In the genomic region with DNA sequence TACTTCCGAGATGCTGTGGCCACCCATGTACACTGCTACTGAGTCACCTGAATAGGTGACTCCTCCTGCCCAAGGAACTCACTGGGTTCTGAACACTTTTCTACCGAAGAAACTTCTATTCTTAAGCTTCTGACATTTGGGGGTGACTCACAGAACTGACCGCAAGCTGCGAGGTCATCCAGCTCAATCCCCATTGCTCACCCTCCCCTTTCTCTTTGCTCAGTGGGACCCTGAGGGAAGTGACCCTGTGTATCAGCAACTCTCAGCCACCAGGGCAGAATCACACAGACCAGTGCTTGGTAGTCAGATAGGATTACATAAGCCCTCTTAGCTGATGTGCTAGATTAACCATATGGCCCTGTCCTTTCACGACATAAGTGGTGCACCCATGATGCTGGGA, we compare ENCODE assay signal across 1 cellular context.
TF ChIP-seq lines count a peak whose summit lies in the region.

No MANE protein-coding gene starts in this region.

TF ChIP-seq in GM23338, 12 proteins besides CTCF, POLR2A, EP300 and RAD21 (continued from another document):
- TF ChIP-seq, protein P1, sequence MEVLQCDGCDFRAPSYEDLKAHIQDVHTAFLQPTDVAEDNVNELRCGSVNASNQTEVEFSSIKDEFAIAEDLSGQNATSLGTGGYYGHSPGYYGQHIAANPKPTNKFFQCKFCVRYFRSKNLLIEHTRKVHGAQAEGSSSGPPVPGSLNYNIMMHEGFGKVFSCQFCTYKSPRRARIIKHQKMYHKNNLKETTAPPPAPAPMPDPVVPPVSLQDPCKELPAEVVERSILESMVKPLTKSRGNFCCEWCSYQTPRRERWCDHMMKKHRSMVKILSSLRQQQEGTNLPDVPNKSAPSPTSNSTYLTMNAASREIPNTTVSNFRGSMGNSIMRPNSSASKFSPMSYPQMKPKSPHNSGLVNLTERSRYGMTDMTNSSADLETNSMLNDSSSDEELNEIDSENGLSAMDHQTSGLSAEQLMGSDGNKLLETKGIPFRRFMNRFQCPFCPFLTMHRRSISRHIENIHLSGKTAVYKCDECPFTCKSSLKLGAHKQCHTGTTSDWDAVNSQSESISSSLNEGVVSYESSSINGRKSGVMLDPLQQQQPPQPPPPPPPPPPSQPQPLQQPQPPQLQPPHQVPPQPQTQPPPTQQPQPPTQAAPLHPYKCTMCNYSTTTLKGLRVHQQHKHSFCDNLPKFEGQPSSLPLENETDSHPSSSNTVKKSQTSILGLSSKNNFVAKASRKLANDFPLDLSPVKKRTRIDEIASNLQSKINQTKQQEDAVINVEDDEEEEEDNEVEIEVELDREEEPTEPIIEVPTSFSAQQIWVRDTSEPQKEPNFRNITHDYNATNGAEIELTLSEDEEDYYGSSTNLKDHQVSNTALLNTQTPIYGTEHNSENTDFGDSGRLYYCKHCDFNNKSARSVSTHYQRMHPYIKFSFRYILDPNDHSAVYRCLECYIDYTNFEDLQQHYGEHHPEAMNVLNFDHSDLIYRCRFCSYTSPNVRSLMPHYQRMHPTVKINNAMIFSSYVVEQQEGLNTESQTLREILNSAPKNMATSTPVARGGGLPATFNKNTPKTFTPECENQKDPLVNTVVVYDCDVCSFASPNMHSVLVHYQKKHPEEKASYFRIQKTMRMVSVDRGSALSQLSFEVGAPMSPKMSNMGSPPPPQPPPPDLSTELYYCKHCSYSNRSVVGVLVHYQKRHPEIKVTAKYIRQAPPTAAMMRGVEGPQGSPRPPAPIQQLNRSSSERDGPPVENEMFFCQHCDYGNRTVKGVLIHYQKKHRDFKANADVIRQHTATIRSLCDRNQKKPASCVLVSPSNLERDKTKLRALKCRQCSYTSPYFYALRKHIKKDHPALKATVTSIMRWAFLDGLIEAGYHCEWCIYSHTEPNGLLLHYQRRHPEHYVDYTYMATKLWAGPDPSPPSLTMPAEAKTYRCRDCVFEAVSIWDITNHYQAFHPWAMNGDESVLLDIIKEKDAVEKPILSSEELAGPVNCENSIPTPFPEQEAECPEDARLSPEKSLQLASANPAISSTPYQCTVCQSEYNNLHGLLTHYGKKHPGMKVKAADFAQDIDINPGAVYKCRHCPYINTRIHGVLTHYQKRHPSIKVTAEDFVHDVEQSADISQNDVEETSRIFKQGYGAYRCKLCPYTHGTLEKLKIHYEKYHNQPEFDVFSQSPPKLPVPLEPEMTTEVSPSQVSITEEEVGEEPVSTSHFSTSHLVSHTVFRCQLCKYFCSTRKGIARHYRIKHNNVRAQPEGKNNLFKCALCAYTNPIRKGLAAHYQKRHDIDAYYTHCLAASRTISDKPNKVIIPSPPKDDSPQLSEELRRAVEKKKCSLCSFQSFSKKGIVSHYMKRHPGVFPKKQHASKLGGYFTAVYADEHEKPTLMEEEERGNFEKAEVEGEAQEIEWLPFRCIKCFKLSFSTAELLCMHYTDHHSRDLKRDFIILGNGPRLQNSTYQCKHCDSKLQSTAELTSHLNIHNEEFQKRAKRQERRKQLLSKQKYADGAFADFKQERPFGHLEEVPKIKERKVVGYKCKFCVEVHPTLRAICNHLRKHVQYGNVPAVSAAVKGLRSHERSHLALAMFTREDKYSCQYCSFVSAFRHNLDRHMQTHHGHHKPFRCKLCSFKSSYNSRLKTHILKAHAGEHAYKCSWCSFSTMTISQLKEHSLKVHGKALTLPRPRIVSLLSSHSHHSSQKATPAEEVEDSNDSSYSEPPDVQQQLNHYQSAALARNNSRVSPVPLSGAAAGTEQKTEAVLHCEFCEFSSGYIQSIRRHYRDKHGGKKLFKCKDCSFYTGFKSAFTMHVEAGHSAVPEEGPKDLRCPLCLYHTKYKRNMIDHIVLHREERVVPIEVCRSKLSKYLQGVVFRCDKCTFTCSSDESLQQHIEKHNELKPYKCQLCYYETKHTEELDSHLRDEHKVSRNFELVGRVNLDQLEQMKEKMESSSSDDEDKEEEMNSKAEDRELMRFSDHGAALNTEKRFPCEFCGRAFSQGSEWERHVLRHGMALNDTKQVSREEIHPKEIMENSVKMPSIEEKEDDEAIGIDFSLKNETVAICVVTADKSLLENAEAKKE (CRISPR knock-in tag; IDR thresholded peaks at IDR 0.05), result no peak
- no peak for TF ChIP-seq EZH2 (IDR thresholded peaks at IDR 0.05; ENCODE audit: low read depth, unreplicated experiment)
